Comparison of ENCODE assay signal across 17 cellular contexts in the genomic region with DNA sequence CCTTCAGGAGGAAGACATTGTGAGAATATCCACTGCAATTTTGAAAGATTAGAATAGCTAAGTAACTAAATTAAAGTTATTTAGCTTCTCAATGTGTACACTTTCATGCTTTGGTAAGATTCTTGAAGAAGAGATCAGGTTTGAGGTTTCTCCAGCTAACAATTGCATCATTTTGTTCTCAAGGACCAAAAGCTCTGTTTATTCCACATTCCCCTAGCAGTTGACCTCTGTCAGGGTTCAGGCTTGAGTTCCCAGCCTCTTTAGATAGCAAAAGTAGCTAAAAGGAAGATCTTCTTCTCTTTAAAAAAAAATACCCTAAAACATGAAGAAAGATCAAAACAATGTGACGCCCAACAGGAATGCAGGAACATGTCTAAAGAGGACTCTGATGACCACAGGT.
DNase-seq lines count a peak whose midpoint lies in the region; ATAC-seq and TF ChIP-seq lines count a peak whose summit lies in the region.
"Had no signal": no experiment of that assay in that cellular context is flagged by ENCODE, and none has a peak within 500 bp of the region (broad histone marks: within the 10 kb centered on the region; RNA-seq: fewer than 3 reads in every experiment).

No MANE protein-coding gene starts in this region.

- H4K20me1 ChIP-seq in SK-N-SH (ENCODE audit: insufficient read depth) (no peaks in the 10 kb centered on the region), smooth muscle cell (ENCODE audit: low read depth) (no peaks in the 10 kb centered on the region)
- H4K20me1 ChIP-seq: BLaER1 had no signal

- no peak for TF ChIP-seq RAD21 in SK-N-SH (IDR thresholded peaks at IDR 0.05; ENCODE audit: low read length)

- no peaks in the 10 kb centered on the region for H3K27me3 ChIP-seq in SK-N-SH (ENCODE audit: insufficient read depth)
- H3K27me3 ChIP-seq in smooth muscle cell (ENCODE audit: low read depth), result no peaks in the 10 kb centered on the region
- H3K27me3 ChIP-seq: BLaER1 had no signal

- no peak for ATAC-seq in SK-N-SH treated with all-trans-retinoic acid at 6 μM for 48 hours
- ATAC-seq in HG03039 (IDR thresholded peaks at IDR 0.05; ENCODE audit: unreplicated experiment), result no peak
- ATAC-seq in HG02588 (IDR thresholded peaks at IDR 0.05; ENCODE audit: unreplicated experiment), result no peak

- POLR2A ChIA-PET in SK-N-SH (lab: Yijun Ruan, JAX), result no interaction called here

- H3K9me2 ChIP-seq in SK-N-SH, result no peaks in the 10 kb centered on the region

- H3K9me3 ChIP-seq in SK-N-SH (peaks cover 7% of the 10 kb centered on the region; the same call in 1 of the 2 replicates), smooth muscle cell (replicated peaks; ENCODE audit: low read depth) (no peaks in the 10 kb centered on the region)
- H3K9me3 ChIP-seq: BLaER1 had no signal

- no peak overlapping the region for H3K27ac ChIP-seq in SK-N-SH (ENCODE audit: low read depth in 2 of 2, low read length in 1 of 2)
- peak overlapping the region; percentile 70 for H3K27ac ChIP-seq in smooth muscle cell (ENCODE audit: low read depth)
- H3K27ac ChIP-seq: 22Rv1, BLaER1 had no signal

- H3K4me1 ChIP-seq in SK-N-SH (ENCODE audit: control insufficient read depth in 1 of 2, insufficient read depth in 2 of 2, low read depth in 1 of 2, low read length in 1 of 2), result no peaks in the 10 kb centered on the region; a peak in 1 of 4 replicates
- H3K4me1 ChIP-seq in smooth muscle cell (ENCODE audit: low read depth), result peaks cover 14% of the 10 kb centered on the region
- H3K4me1 ChIP-seq: BLaER1, Caco-2 had no signal

- H3K36me3 ChIP-seq in SK-N-SH (replicated peaks in 1 of 2; ENCODE audit: control insufficient read depth in 1 of 2, insufficient read depth in 2 of 2, low read length in 1 of 2) (peaks cover 0 to 4% of the 10 kb centered on the region in 2 experiments), smooth muscle cell (ENCODE audit: low read depth) (no peaks in the 10 kb centered on the region)
- H3K36me3 ChIP-seq: BLaER1 had no signal

- TF ChIP-seq EP300 in SK-N-SH (IDR thresholded peaks at IDR 0.05; ENCODE audit: borderline replicate concordance in 1 of 2, low read depth in 1 of 2, low read length in 1 of 2), result no peak

- H2AFZ ChIP-seq in SK-N-SH (ENCODE audit: low read depth), result 0 out of 2 replicates have a peak overlapping the region, but pooled peaks have one; percentile 21
- peak overlapping the region; percentile 65 for H2AFZ ChIP-seq in smooth muscle cell (ENCODE audit: low read depth)

- CTCF ChIA-PET in SK-N-SH (lab: Yijun Ruan, JAX), result interaction anchor here (0.9 to 1.1 kb wide), 2 partner anchors 138 to 178 kb away, joined by 3 read pairs; no protein-coding TSS in a partner anchor

- no peak for DNase-seq in SK-N-SH
- peak; percentile 81 for DNase-seq in amniotic epithelial cell (ENCODE audit: low read depth)
- peak; percentile 86 for DNase-seq in iris pigment epithelial cell (ENCODE audit: low read depth)
- DNase-seq in smooth muscle cell (lab: John Stamatoyannopoulos, UW; ENCODE audit: unreplicated experiment), result no peak
- DNase-seq in foreskin melanocyte, result no peak
- DNase-seq: AML-193; Caco-2; CD8-positive, alpha-beta memory T cell; DND-41; GF-D8; HCEC 1CT; HFFc6 had no signal

- H3F3A ChIP-seq in SK-N-SH (replicated peaks; ENCODE audit: insufficient read depth) (no peaks in the 10 kb centered on the region), smooth muscle cell (ENCODE audit: low read depth) (peaks cover 21% of the 10 kb centered on the region)

- H3K9ac ChIP-seq in SK-N-SH (no peak overlapping the region), smooth muscle cell (ENCODE audit: low read depth) (no peak overlapping the region)
- H3K9ac ChIP-seq: BLaER1 had no signal

- no peak for TF ChIP-seq CTCF in SK-N-SH (IDR thresholded peaks at IDR 0.05)
- no peak for TF ChIP-seq CTCF in smooth muscle cell (IDR thresholded peaks at IDR 0.05; ENCODE audit: borderline replicate concordance, insufficient read depth, poor library complexity, severe bottlenecking)

- H3K4me2 ChIP-seq in SK-N-SH, result no peak overlapping the region
- H3K4me2 ChIP-seq in smooth muscle cell, result peak overlapping the region; percentile 73
- H3K4me2 ChIP-seq: BLaER1 had no signal

- H3K79me2 ChIP-seq in SK-N-SH (ENCODE audit: insufficient read depth) (no peaks in the 10 kb centered on the region), smooth muscle cell (ENCODE audit: low read depth) (no peaks in the 10 kb centered on the region)

- H3K4me3 ChIP-seq in SK-N-SH (ENCODE audit: low read depth in 2 of 2, low read length in 1 of 2) (no peak overlapping the region), smooth muscle cell (no peak overlapping the region)
- H3K4me3 ChIP-seq: BLaER1 had no signal

- 82% methylated on average over 1 of the region's 1 CpG for WGBS in SK-N-SH (ENCODE audit: low lambda C conversion rate)
- WGBS in smooth muscle cell (ENCODE audit: low lambda C conversion rate), result 79% methylated on average over 1 of the region's 1 CpG

TF ChIP-seq in SK-N-SH, 30 proteins besides CTCF, POLR2A, EP300 and RAD21:
- TF ChIP-seq EZH2phosphoT487 (IDR thresholded peaks at IDR 0.05; ENCODE audit: borderline replicate concordance, low read depth), result no peak
- TF ChIP-seq SIN3A (IDR thresholded peaks at IDR 0.05; ENCODE audit: borderline replicate concordance, low read depth, low read length), result no peak
- no peak for TF ChIP-seq POLR2AphosphoS5 (IDR thresholded peaks at IDR 0.05; ENCODE audit: low read depth, low read length)

TF ChIP-seq in SK-N-SH treated with all-trans-retinoic acid at 6 μM for 48 hours, 23 proteins besides CTCF, POLR2A, EP300 and RAD21:
- TF ChIP-seq ESRRG (CRISPR knock-in tag; IDR thresholded peaks at IDR 0.05) (no peak), ARNTL (CRISPR knock-in tag; IDR thresholded peaks at IDR 0.05; ENCODE audit: borderline replicate concordance, low read depth) (no peak), ZNF8 (CRISPR knock-in tag; IDR thresholded peaks at IDR 0.05) (no peak), CSDC2 (CRISPR knock-in tag; IDR thresholded peaks at IDR 0.05) (no peak), ZNF565 (CRISPR knock-in tag; conservative IDR thresholded peaks at IDR 0.05; ENCODE audit: low read depth) (no peak), ZNF70 (CRISPR knock-in tag; IDR thresholded peaks at IDR 0.05) (no peak), RARB (CRISPR knock-in tag; IDR thresholded peaks at IDR 0.05) (no peak), ISL1 (CRISPR knock-in tag; IDR thresholded peaks at IDR 0.05) (no peak), PPARA (CRISPR knock-in tag; IDR thresholded peaks at IDR 0.05; ENCODE audit: borderline replicate concordance) (no peak), ZFP3 (CRISPR knock-in tag; IDR thresholded peaks at IDR 0.05) (no peak), BACH2 (CRISPR knock-in tag; IDR thresholded peaks at IDR 0.05; ENCODE audit: borderline replicate concordance) (no peak), GLIS3 (CRISPR knock-in tag; IDR thresholded peaks at IDR 0.05) (no peak), SNAI2 (CRISPR knock-in tag; IDR thresholded peaks at IDR 0.05) (no peak), TOX (CRISPR knock-in tag; IDR thresholded peaks at IDR 0.05; ENCODE audit: borderline replicate concordance) (no peak), OSR1 (CRISPR knock-in tag; IDR thresholded peaks at IDR 0.05) (no peak)
- TF ChIP-seq, protein P1, sequence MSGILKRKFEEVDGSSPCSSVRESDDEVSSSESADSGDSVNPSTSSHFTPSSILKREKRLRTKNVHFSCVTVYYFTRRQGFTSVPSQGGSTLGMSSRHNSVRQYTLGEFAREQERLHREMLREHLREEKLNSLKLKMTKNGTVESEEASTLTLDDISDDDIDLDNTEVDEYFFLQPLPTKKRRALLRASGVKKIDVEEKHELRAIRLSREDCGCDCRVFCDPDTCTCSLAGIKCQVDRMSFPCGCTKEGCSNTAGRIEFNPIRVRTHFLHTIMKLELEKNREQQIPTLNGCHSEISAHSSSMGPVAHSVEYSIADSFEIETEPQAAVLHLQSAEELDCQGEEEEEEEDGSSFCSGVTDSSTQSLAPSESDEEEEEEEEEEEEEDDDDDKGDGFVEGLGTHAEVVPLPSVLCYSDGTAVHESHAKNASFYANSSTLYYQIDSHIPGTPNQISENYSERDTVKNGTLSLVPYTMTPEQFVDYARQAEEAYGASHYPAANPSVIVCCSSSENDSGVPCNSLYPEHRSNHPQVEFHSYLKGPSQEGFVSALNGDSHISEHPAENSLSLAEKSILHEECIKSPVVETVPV (CRISPR knock-in tag; IDR thresholded peaks at IDR 0.05), result no peak

Comparison
In these comparisons a context has a peak if more than half of its experiments do, and no peak if none do; other contexts are left out.
1. DNase-seq: peak in amniotic epithelial cell (single experiment) and iris pigment epithelial cell (single experiment); none in SK-N-SH (single experiment), smooth muscle cell (single experiment) and foreskin melanocyte (single experiment).